Comparison of ENCODE assay signal across 14 cellular contexts in the genomic region with DNA sequence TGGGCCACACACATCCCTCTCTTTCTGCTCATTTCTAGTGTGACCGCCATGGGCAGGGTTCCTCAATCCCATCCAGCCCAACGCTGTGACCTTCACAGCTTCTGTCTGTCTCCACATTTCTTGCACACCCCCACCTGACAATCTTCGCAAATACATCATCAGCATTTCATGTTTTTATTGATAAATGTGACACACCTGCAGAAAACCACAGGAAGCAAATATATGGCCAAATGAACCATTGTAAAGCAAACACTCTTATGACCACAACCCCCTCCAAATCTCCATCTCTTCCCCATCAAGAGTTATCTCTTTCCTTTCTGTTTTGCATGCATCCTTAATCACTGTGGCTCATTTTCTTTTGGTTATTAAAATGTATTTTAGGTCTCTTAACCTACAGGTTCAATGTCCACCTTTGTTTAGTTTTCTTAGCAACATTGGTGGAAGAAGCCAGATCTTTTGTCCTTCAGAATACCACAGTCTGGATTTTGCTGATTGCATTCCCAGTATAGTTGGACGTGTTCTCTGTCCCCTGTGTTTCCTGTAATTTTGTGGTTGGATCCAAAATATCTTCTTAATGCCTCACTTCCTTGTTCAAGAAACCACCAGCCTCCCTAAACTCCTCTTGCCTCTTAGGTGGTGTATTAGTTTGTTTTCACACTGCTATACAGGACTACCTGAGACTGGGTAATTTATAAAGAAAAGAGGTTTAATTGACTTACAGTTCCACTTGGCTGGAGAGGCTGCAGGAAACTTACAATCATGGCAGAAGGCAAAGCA. TPM values are rescaled to one million over a fixed set of nuclear protein-coding genes. Genes with fewer than 3 reads are reported as not detected.
A peak's percentile ranks its signal among the peaks of the same experiment; 100 is the strongest.
DNase-seq lines count a peak whose midpoint lies in the region; ATAC-seq, FAIRE-seq and TF ChIP-seq lines count a peak whose summit lies in the region.
"Had no signal": no experiment of that assay in that cellular context is flagged by ENCODE, and none has a peak within 500 bp of the region (broad histone marks: within the 10 kb centered on the region; RNA-seq: fewer than 3 reads in every experiment).

No MANE protein-coding gene starts in this region.

- peaks cover under 1% of the 10 kb centered on the region for H3K9me3 Mint-ChIP-seq in astrocyte (ENCODE audit: unreplicated experiment)
- H3K9me3 Mint-ChIP-seq: memory B cell had no signal

- H3K36me3 ChIP-seq in astrocyte (ENCODE audit: insufficient read depth, low read length): no peaks in the 10 kb centered on the region
- no peaks in the 10 kb centered on the region for H3K36me3 ChIP-seq in mesenchymal stem cell (ENCODE audit: control insufficient read depth in 1 of 2, insufficient read depth in 2 of 2, low read depth in 1 of 2, low read length in 2 of 2)
- H3K36me3 ChIP-seq in A673 (ENCODE audit: insufficient read depth, low read length, poor library complexity, severe bottlenecking): no peaks in the 10 kb centered on the region

- 91% methylated on average over 3 of the region's 4 CpGs for WGBS in mesenchymal stem cell

- no peak for TF ChIP-seq CTCF in astrocyte (IDR thresholded peaks at IDR 0.05; ENCODE audit: insufficient read depth, low read depth, low read length)
- TF ChIP-seq CTCF in A673 (conservative IDR thresholded peaks at IDR 0.05; ENCODE audit: low read depth, low read length): no peak

- peak overlapping the region; percentile 66 to 84 for H3K18ac ChIP-seq in mesenchymal stem cell (ENCODE audit: low read depth in 1 of 2, low read length in 2 of 2)

- DNase-seq in DMS53 (lab: John Stamatoyannopoulos, UW) (peak; percentile 34), DMS53 treated with DMSO at 0.1 percent for 48 hours (lab: John Stamatoyannopoulos, UW; ENCODE audit: unreplicated experiment) (no peak), KBM-7 (peak; percentile 81), astrocyte (ENCODE audit: low read depth) (peak; percentile 92), mesenchymal stem cell (peak; percentile 65), A673 (ENCODE audit: low spot score) (no peak), activated gamma-delta T cell treated with Interleukin-2 at 50 U/mL for 16 hours (no peak)
- DNase-seq: activated CD8-positive, alpha-beta memory T cell treated with anti-CD3 and anti-CD28 coated beads for 24 hours; caudate nucleus; NCI-H2081 had no signal

- H2BK5ac ChIP-seq in mesenchymal stem cell (ENCODE audit: low read depth, low read length, poor library complexity, severe bottlenecking): no peak overlapping the region

- no peaks in the 10 kb centered on the region for H3K27me3 ChIP-seq in astrocyte (ENCODE audit: insufficient read depth, low read length)
- peaks cover 0 to 40% of the 10 kb centered on the region in 2 experiments for H3K27me3 ChIP-seq in mesenchymal stem cell (ENCODE audit: control insufficient read depth in 1 of 2, insufficient read depth in 1 of 2, low read length in 2 of 2)
- peaks cover 11% of the 10 kb centered on the region for H3K27me3 ChIP-seq in A673 (replicated peaks; ENCODE audit: insufficient read depth, low read depth, low read length, poor library complexity)

- H3K4me1 ChIP-seq in astrocyte (ENCODE audit: insufficient read depth, low read length): peaks cover 18% of the 10 kb centered on the region
- peaks cover 1% of the 10 kb centered on the region for H3K4me1 ChIP-seq in mesenchymal stem cell (ENCODE audit: control insufficient read depth, insufficient read depth, low read depth, low read length)
- no peaks in the 10 kb centered on the region for H3K4me1 ChIP-seq in A673 (ENCODE audit: insufficient read depth, low read length, poor library complexity, severe bottlenecking)

- no peaks in the 10 kb centered on the region for H3K79me2 ChIP-seq in astrocyte (ENCODE audit: insufficient read depth, low read length)

- POLR2A ChIA-PET in A673 (lab: Charles Lee; ENCODE audit: low non-redundant PET): no interaction called here

- H3K27me3 Mint-ChIP-seq in astrocyte (ENCODE audit: low read depth, unreplicated experiment): no peaks in the 10 kb centered on the region

- BruUV-seq in A673 (replicated peaks; lab: Mats Ljungman, UMichigan): no TSS peak

- H2BK15ac ChIP-seq in mesenchymal stem cell (ENCODE audit: low read depth, poor library complexity, severe bottlenecking): no peak overlapping the region

- no peak for ATAC-seq in GM21786 (IDR thresholded peaks at IDR 0.05; ENCODE audit: unreplicated experiment)

- H4K20me1 ChIP-seq in astrocyte (ENCODE audit: insufficient read depth, low read length): no peaks in the 10 kb centered on the region

- no peak overlapping the region for H3K4me3 ChIP-seq in astrocyte (ENCODE audit: insufficient read depth, low read depth, low read length)
- no peak overlapping the region for H3K4me3 ChIP-seq in mesenchymal stem cell (ENCODE audit: insufficient read depth in 1 of 2, low read depth in 1 of 2, low read length in 2 of 2)
- H3K4me3 ChIP-seq in A673 (ENCODE audit: low read depth, low read length, poor library complexity, severe bottlenecking): no peak overlapping the region

- no peaks in the 10 kb centered on the region for H3K9me3 ChIP-seq in astrocyte (ENCODE audit: insufficient read depth, low read depth, low read length)
- H3K9me3 ChIP-seq in mesenchymal stem cell (ENCODE audit: control insufficient read depth, low read length): no peaks in the 10 kb centered on the region
- no peaks in the 10 kb centered on the region for H3K9me3 ChIP-seq in A673 (ENCODE audit: low read depth, low read length, poor library complexity, severe bottlenecking)

- H3K4me2 ChIP-seq in astrocyte (ENCODE audit: low read length) (peak overlapping the region; percentile 73), mesenchymal stem cell (ENCODE audit: low read length, poor library complexity, severe bottlenecking) (no peak overlapping the region)

- in situ Hi-C loops in KBM-7 (cut with MboI; ENCODE audit: low pct_unique_long_range_greater_than_20kb, low sequenced_read_pairs): no loop called here

- H3K4me3 Mint-ChIP-seq in astrocyte (ENCODE audit: unreplicated experiment): no peak overlapping the region
- H3K4me3 Mint-ChIP-seq: memory B cell had no signal

- intact Hi-C loops in A673 (cut with micrococcal nuclease; ENCODE audit: unreplicated experiment): no loop called here

- peak; percentile 87 for FAIRE-seq in astrocyte (lab: Jason Lieb, UNC)

- peak overlapping the region; percentile 71 for H3K27ac Mint-ChIP-seq in astrocyte (ENCODE audit: unreplicated experiment)
- H3K27ac Mint-ChIP-seq: memory B cell had no signal

- peak overlapping the region; percentile 61 to 77 for H2BK12ac ChIP-seq in mesenchymal stem cell (ENCODE audit: low read length in 2 of 2)

- H3K9ac ChIP-seq in astrocyte (ENCODE audit: low read length): no peak overlapping the region
- H3K9ac ChIP-seq in mesenchymal stem cell (ENCODE audit: low read length): no peak overlapping the region

- no peak overlapping the region for H4K91ac ChIP-seq in mesenchymal stem cell (ENCODE audit: low read length)

- H3K27ac ChIP-seq in astrocyte (ENCODE audit: low read depth, low read length) (peak overlapping the region; percentile 17), mesenchymal stem cell (ENCODE audit: low read length, poor library complexity, severe bottlenecking) (no peak overlapping the region), A673 (ENCODE audit: low read depth, low read length, poor library complexity, severe bottlenecking) (no peak overlapping the region)
- H3K27ac ChIP-seq: 22Rv1, HL-60 had no signal

- peak overlapping the region; percentile 59 for H4K8ac ChIP-seq in mesenchymal stem cell (ENCODE audit: low read length)

- peak overlapping the region in 1 of 2 experiments; percentile 41 for H3K23ac ChIP-seq in mesenchymal stem cell (ENCODE audit: low read length in 2 of 2)

- H3K4me1 Mint-ChIP-seq in astrocyte (ENCODE audit: low read depth, unreplicated experiment): peaks cover 37% of the 10 kb centered on the region

- CTCF ChIA-PET in A673 (lab: Charles Lee): no interaction called here

- H2AK5ac ChIP-seq in mesenchymal stem cell (ENCODE audit: low read length, severe bottlenecking): no peak overlapping the region

- H2AFZ ChIP-seq in astrocyte (ENCODE audit: low read depth, low read length): no peak overlapping the region
- H2AFZ ChIP-seq in mesenchymal stem cell (ENCODE audit: low read depth, low read length): no peak overlapping the region

- H3K14ac ChIP-seq in mesenchymal stem cell (ENCODE audit: low read length in 2 of 2): peak overlapping the region; percentile 26 to 89

- no peak overlapping the region for H2BK120ac ChIP-seq in mesenchymal stem cell (ENCODE audit: low read depth, low read length)

- H3K36me3 Mint-ChIP-seq in astrocyte (ENCODE audit: low read depth, unreplicated experiment): peaks cover 2% of the 10 kb centered on the region
- H3K36me3 Mint-ChIP-seq: memory B cell had no signal

- H3K4ac ChIP-seq in mesenchymal stem cell (ENCODE audit: low read depth in 1 of 2, low read length in 2 of 2): peak overlapping the region in 1 of 2 experiments; percentile 40

- no peaks in the 10 kb centered on the region for H3K79me1 ChIP-seq in mesenchymal stem cell (replicated peaks; ENCODE audit: low read length, poor library complexity, severe bottlenecking)

RNA-seq across cellular contexts. Expression of gene NCK2, which starts 9.8 kb away (rescaled TPM):
- 61.6 and 62.9 TPM in 2 replicates for total RNA-seq in astrocyte
- polyA plus RNA-seq in mesenchymal stem cell (2013, experiment 1 of 2): 67.1 TPM
- polyA plus RNA-seq in mesenchymal stem cell (2013, experiment 2 of 2): 65.5 TPM
- 21.6 and 24.4 TPM in 2 replicates for total RNA-seq in A673 (2021)

Comparison
In these comparisons a context has a peak if more than half of its experiments do, and no peak if none do; other contexts are left out.
1. DNase-seq: peak in DMS53 (single experiment), KBM-7 (single experiment), astrocyte (single experiment) and mesenchymal stem cell (single experiment); none in DMS53 treated with DMSO at 0.1 percent for 48 hours (single experiment), A673 (single experiment) and activated gamma-delta T cell treated with Interleukin-2 at 50 U/mL for 16 hours (single experiment).